In genomic region chr2:230762317-230762896, GRCh38 we compare ENCODE assay signal across 8 cellular contexts. TPM values are rescaled to one million over a fixed set of nuclear protein-coding genes. Genes with fewer than 3 reads are reported as not detected.
DNase-seq lines count a peak whose midpoint lies in the region; ATAC-seq and TF ChIP-seq lines count a peak whose summit lies in the region.

No MANE protein-coding gene starts in this region.

- ATAC-seq in HG03039 (IDR thresholded peaks at IDR 0.05; ENCODE audit: unreplicated experiment) = peak; percentile 47

- no peaks in the 10 kb centered on the region for H3K27me3 Mint-ChIP-seq in neural progenitor cell (ENCODE audit: insufficient read depth, low read depth)

- H3K9me3 Mint-ChIP-seq in neural progenitor cell = no peaks in the 10 kb centered on the region

- H3K27me3 ChIP-seq in SJCRH30 (no peaks in the 10 kb centered on the region), neural progenitor cell (no peaks in the 10 kb centered on the region)

- H3K4me1 ChIP-seq in SJCRH30 (peaks cover 6% of the 10 kb centered on the region), neural progenitor cell (peaks cover 14% of the 10 kb centered on the region)

- H3K27ac Mint-ChIP-seq in neural progenitor cell = no peak overlapping the region

- peak; percentile 16 for DNase-seq in stimulated activated CD4-positive, alpha-beta T cell treated with anti-CD3 and anti-CD28 coated beads, Interleukin-12 subunit alpha, Interleukin-12 subunit beta, amount 100 ng/mL, for 4 hours
- DNase-seq in stimulated activated CD4-positive, alpha-beta T cell treated with anti-CD3 and anti-CD28 coated beads, Interleukin-2, amount 100 ng/mL, for 48 hours = no peak
- DNase-seq in SJCRH30 (peak; percentile 13 to 25), dermis blood vessel endothelial cell (peak; percentile 65), neural progenitor cell (ENCODE audit: low spot score) (peak; percentile 62), SKM-1 (lab: John Stamatoyannopoulos, UW; ENCODE audit: unreplicated experiment) (no peak), cerebellar nuclear complex (lab: John Stamatoyannopoulos, UW) (no peak)

- no peak overlapping the region for H3K4me3 Mint-ChIP-seq in neural progenitor cell

- H2AFZ ChIP-seq in neural progenitor cell (replicated peaks) = no peak overlapping the region

- peaks cover 10% of the 10 kb centered on the region for H3K4me1 Mint-ChIP-seq in neural progenitor cell

- H4K20me1 ChIP-seq in neural progenitor cell (ENCODE audit: low read depth) = peaks cover 14% of the 10 kb centered on the region

- peaks cover 19% of the 10 kb centered on the region for H3K79me2 ChIP-seq in neural progenitor cell (ENCODE audit: low read depth)

- no peak overlapping the region for H3K27ac ChIP-seq in SJCRH30
- H3K27ac ChIP-seq in neural progenitor cell = no peak overlapping the region

- no peak overlapping the region for H3K4me3 ChIP-seq in SJCRH30
- no peak overlapping the region for H3K4me3 ChIP-seq in neural progenitor cell

- H3K9me3 ChIP-seq in SJCRH30 (replicated peaks) = no peaks in the 10 kb centered on the region
- no peaks in the 10 kb centered on the region for H3K9me3 ChIP-seq in neural progenitor cell (ENCODE audit: low read depth)

- H3K9ac ChIP-seq in neural progenitor cell = no peak overlapping the region

- peak; percentile 61 for TF ChIP-seq CTCF in neural progenitor cell (IDR thresholded peaks at IDR 0.05)

- H3K4me2 ChIP-seq in neural progenitor cell = no peak overlapping the region

- peaks cover 25% of the 10 kb centered on the region for H3K36me3 Mint-ChIP-seq in neural progenitor cell

- H3K36me3 ChIP-seq in SJCRH30 (peaks cover 19% of the 10 kb centered on the region), neural progenitor cell (no peaks in the 10 kb centered on the region)

- H3F3A ChIP-seq in neural progenitor cell (ENCODE audit: low read depth) = no peaks in the 10 kb centered on the region

RNA-seq across cellular contexts. Expression of gene CAB39, which starts 49.8 kb away (rescaled TPM):
- 51.4 and 53.5 TPM in 2 replicates for total RNA-seq in SJCRH30 (2014; rRNA removed; shearing (Covaris generic))
- 71.0 and 97.2 TPM in 2 replicates for total RNA-seq in dermis blood vessel endothelial cell
- total RNA-seq in neural progenitor cell (ENCODE audit: low replicate concordance) = 41.7 and 59.0 TPM in 2 replicates

Comparison
In these comparisons a context has a peak if more than half of its experiments do, and no peak if none do; other contexts are left out.
1. DNase-seq: peak in stimulated activated CD4-positive, alpha-beta T cell treated with anti-CD3 and anti-CD28 coated beads, Interleukin-12 subunit alpha, Interleukin-12 subunit beta, amount 100 ng/mL, for 4 hours (single experiment), SJCRH30 (2 of 2), dermis blood vessel endothelial cell (single experiment) and neural progenitor cell (single experiment); none in stimulated activated CD4-positive, alpha-beta T cell treated with anti-CD3 and anti-CD28 coated beads, Interleukin-2, amount 100 ng/mL, for 48 hours (0 of 2), SKM-1 (single experiment) and cerebellar nuclear complex (0 of 2).